ENCODE assay signal across 7 cellular contexts in the genomic region with DNA sequence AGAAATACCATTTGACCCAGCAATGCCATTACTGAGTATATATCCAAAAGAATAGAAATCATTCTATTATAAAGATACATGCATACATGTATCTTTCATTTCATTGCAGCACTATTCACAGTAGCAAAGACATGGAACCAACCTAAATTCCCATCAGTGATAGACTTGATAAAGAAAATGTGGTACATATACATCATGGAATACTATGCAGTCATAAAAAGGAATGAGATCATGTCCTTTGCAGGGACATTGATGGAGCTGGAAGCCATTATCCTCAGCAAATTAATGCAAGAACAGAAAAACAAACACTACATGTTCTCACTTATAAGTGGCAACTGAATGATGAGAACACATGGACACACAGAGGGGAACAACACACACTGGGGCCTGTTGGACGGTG. TPM values are rescaled to one million over a fixed set of nuclear protein-coding genes. Genes with fewer than 3 reads are reported as not detected.
DNase-seq lines count a peak whose midpoint lies in the region; ATAC-seq, FAIRE-seq and TF ChIP-seq lines count a peak whose summit lies in the region.
"Not testable (repeated sequence)": the region's sequence is repeated elsewhere in the genome, so short reads cannot be mapped to it uniquely, and the experiment has no call there.

No MANE protein-coding gene starts in this region.

- not testable (repeated sequence) for TF ChIP-seq EP300 in K562 (IDR thresholded peaks at IDR 0.05; ENCODE audit: low read length); stomach (IDR thresholded peaks at IDR 0.05); tibial nerve (IDR thresholded peaks at IDR 0.05)

- BruUV-seq in PC-9 (replicated peaks; lab: Mats Ljungman, UMichigan); K562 (replicated peaks; lab: Mats Ljungman, UMichigan): not testable (repeated sequence)

- intact Hi-C loops in PC-9 (cut with micrococcal nuclease; ENCODE audit: unreplicated experiment); K562 (cut with micrococcal nuclease); esophagus squamous epithelium (cut with DNase I); stomach (cut with DNase I; ENCODE audit: low total_unique reads); vagina (cut with DNase I): not testable (repeated sequence)

- CTCF ChIA-PET in PC-9 (lab: Charles Lee), result interaction anchor here (1.6 kb wide), 2 partner anchors 24 to 42 kb away, joined by 4 to 10 read pairs; no protein-coding TSS in a partner anchor
- CTCF ChIA-PET in K562 (lab: Yijun Ruan, JAX; ENCODE audit: low intra/inter-chr PET ratio), result not testable (repeated sequence)

- not testable (repeated sequence) for H3K36me3 ChIP-seq in PC-9 (ENCODE audit: low read depth); K562 (ENCODE audit: control insufficient read depth, insufficient read depth, low read length); esophagus squamous epithelium; stomach; tibial nerve; vagina

- not testable (repeated sequence) for FAIRE-seq in K562 (lab: Jason Lieb, UNC)

- H3K4me2 ChIP-seq in PC-9, result peak overlapping the region; percentile 67
- not testable (repeated sequence) for H3K4me2 ChIP-seq in K562 (ENCODE audit: insufficient read depth, low read length)

- H3K4me1 ChIP-seq in PC-9 (replicated peaks; ENCODE audit: insufficient read depth), result peaks cover 10% of the 10 kb centered on the region
- not testable (repeated sequence) for H3K4me1 ChIP-seq in K562 (replicated peaks in 1 of 2; ENCODE audit: control insufficient read depth in 2 of 2, insufficient read depth in 2 of 2, low read length in 2 of 2); vagina
- H3K4me1 ChIP-seq in esophagus squamous epithelium, result peaks cover 6 to 15% (median 13%) of the 10 kb centered on the region in 3 donors
- H3K4me1 ChIP-seq in stomach, result peaks cover 0 to 13% (median 8%) of the 10 kb centered on the region in 4 donors
- H3K4me1 ChIP-seq in tibial nerve, result peaks cover 0 to 13% (median 11%) of the 10 kb centered on the region in 4 donors

- TF ChIP-seq CTCF in 22Rv1 (IDR thresholded peaks at IDR 0.05); PC-9 (conservative IDR thresholded peaks at IDR 0.05); K562 (IDR thresholded peaks at IDR 0.05 in 2 of 3, conservative IDR thresholded peaks at IDR 0.05 in 1 of 3; ENCODE audit: insufficient read depth in 2 of 3, low read depth in 1 of 3, low read length in 3 of 3); esophagus squamous epithelium (IDR thresholded peaks at IDR 0.05); stomach (IDR thresholded peaks at IDR 0.05); tibial nerve (IDR thresholded peaks at IDR 0.05); vagina (IDR thresholded peaks at IDR 0.05): not testable (repeated sequence)

- not testable (repeated sequence) for H3K79me2 ChIP-seq in PC-9 (ENCODE audit: low read depth); K562 (ENCODE audit: control insufficient read depth, insufficient read depth, low read length)

- H3K9me1 ChIP-seq in K562 (ENCODE audit: control insufficient read depth, insufficient read depth, low read length), result not testable (repeated sequence)

- WGBS in K562 (ENCODE audit: insufficient coverage, low coverage, missing lambda C conversion rate), result 10% methylated on average over 1 of the region's 1 CpG
- 100% methylated on average over 1 of the region's 1 CpG for WGBS in esophagus squamous epithelium, 2 donors
- WGBS in stomach, 5 donors, result 91 to 96% (median 96%) methylated on average over 1 of the region's 1 CpG
- WGBS in tibial nerve, 2 donors, result 94 to 96% methylated on average over 1 of the region's 1 CpG

- not testable (repeated sequence) for H3K9me2 ChIP-seq in PC-9 (ENCODE audit: insufficient read depth)

- peak overlapping the region; percentile 77 for H3K27ac ChIP-seq in 22Rv1
- peak overlapping the region; percentile 61 for H3K27ac ChIP-seq in PC-9
- H3K27ac ChIP-seq in K562 (ENCODE audit: extremely low read depth, low read depth, low read length), result not testable (repeated sequence)
- H3K27ac ChIP-seq in esophagus squamous epithelium, result peak overlapping the region; percentile 69 to 87 (median 78)
- peak overlapping the region in 3 of 5 donors; percentile 70 to 82 (median 78) for H3K27ac ChIP-seq in stomach
- peak overlapping the region in 3 of 4 donors; percentile 70 to 88 (median 77) for H3K27ac ChIP-seq in tibial nerve
- peak overlapping the region; percentile 70 for H3K27ac ChIP-seq in vagina

- not testable (repeated sequence) for DNase-seq in PC-9; K562 (ENCODE audit: extremely low read depth in 1 of 4, low spot score in 3 of 4); esophagus squamous epithelium (lab: John Stamatoyannopoulos, UW); stomach; tibial nerve (ENCODE audit: low spot score in 2 of 2); vagina (ENCODE audit: extremely low spot score in 2 of 2)

- not testable (repeated sequence) for H3K4me3 ChIP-seq in PC-9, K562, esophagus squamous epithelium, stomach, tibial nerve, vagina

- TF ChIP-seq RAD21 in K562 (CRISPR knock-in tag; conservative IDR thresholded peaks at IDR 0.05 in 1 of 2, IDR thresholded peaks at IDR 0.05 in 1 of 2), result not testable (repeated sequence)

- H3K27me3 ChIP-seq in PC-9 (ENCODE audit: insufficient read depth, low read depth); K562 (ENCODE audit: control insufficient read depth in 2 of 2, insufficient read depth in 2 of 2, low read length in 2 of 2); esophagus squamous epithelium; stomach; tibial nerve; vagina: not testable (repeated sequence)

- POLR2A ChIA-PET in PC-9 (lab: Charles Lee; ENCODE audit: unreplicated experiment), result interaction anchor here (0.6 kb wide), 1 partner anchor 233 kb away, joined by 3 read pairs; the partner anchor contains the start of gene SMTN
- POLR2A ChIA-PET in K562 (lab: Yijun Ruan, JAX), result not testable (repeated sequence)

- not testable (repeated sequence) for H4K20me1 ChIP-seq in PC-9 (ENCODE audit: insufficient read depth); K562 (replicated peaks; ENCODE audit: control insufficient read depth, insufficient read depth, low read length)

- not testable (repeated sequence) for ATAC-seq in K562

- not testable (repeated sequence) for H3K9ac ChIP-seq in K562 (ENCODE audit: insufficient read depth in 1 of 2, low read depth in 2 of 2, low read length in 2 of 2)

- in situ Hi-C loops in K562 (cut with MboI), result not testable (repeated sequence)

- H2AFZ ChIP-seq in PC-9; K562 (ENCODE audit: low read depth, low read length): not testable (repeated sequence)

- H3K9me3 ChIP-seq in PC-9 (ENCODE audit: insufficient read depth, low read depth), result peaks cover 21% of the 10 kb centered on the region
- not testable (repeated sequence) for H3K9me3 ChIP-seq in K562 (replicated peaks; ENCODE audit: control insufficient read depth, insufficient read depth, low read depth, low read length); esophagus squamous epithelium; stomach; tibial nerve; vagina

- not testable (repeated sequence) for TF ChIP-seq POLR2A in K562 (conservative IDR thresholded peaks at IDR 0.05); esophagus squamous epithelium (IDR thresholded peaks at IDR 0.05); stomach (IDR thresholded peaks at IDR 0.05); tibial nerve (IDR thresholded peaks at IDR 0.05); vagina (IDR thresholded peaks at IDR 0.05)

- H3F3A ChIP-seq in PC-9 (ENCODE audit: insufficient read depth, low read depth), result peaks cover 11% of the 10 kb centered on the region; the same call in 1 of the 2 replicates

RNA-seq across cellular contexts. Expression of gene PIK3IP1, which starts 21.9 kb away (rescaled TPM):
- total RNA-seq in PC-9 (2021) (15.7 and 17.4 TPM in 2 replicates), K562 (2014; rRNA removed) (0.77 and 1.0 TPM in 2 replicates), K562 (2014; rRNA removed; fragmentation: Illumina TruSeq; extraction: Trizol) (0.67 and 0.76 TPM in 2 replicates), K562 (2015; rRNA removed; fragmentation: Illumina TruSeq; extraction: Trizol) (0.68 and 0.87 TPM in 2 replicates), K562 (2021) (1.3 TPM in 2 replicates), esophagus squamous epithelium (10 to 100 TPM in 3 of 4 donors, 1 to 10 TPM in 1; 7.0 to 53.0 (median 19.2) TPM), stomach (10 to 100 TPM in 3 of 5 donors, 1 to 10 TPM in 2; 3.5 to 53.0 (median 20.5) TPM), tibial nerve (100 to 1,000 TPM in 1 of 4 donors, 10 to 100 TPM in 3; 54.8 to 106 (median 80.5) TPM), vagina (32.4 TPM)
- total RNA-seq in K562 (2011; cell fraction: chromatin; rRNA removed; ENCODE audit: low replicate concordance), result 3.1 and 4.7 TPM in 2 replicates
- 5.1 and 6.2 TPM in 2 replicates for total RNA-seq in K562 (2011; cell fraction: nucleolus; rRNA removed)
- total RNA-seq in K562 (2011; cell fraction: nucleoplasm; rRNA removed), result 5.6 and 6.2 TPM in 2 replicates
- polyA plus RNA-seq in K562 (2011; rRNA removed) (0.71 and 2.3 TPM in 2 replicates), K562 (2014; fragmentation: Illumina TruSeq; extraction: Trizol) (0.83 and 1.1 TPM in 2 replicates), K562 (2014; fragmentation: Nextera tagmentation; extraction: Ambion mirVana) (under 1 TPM; 0.11 to 0.18 TPM), K562 (2014; rRNA removed) (0.88 and 1.2 TPM in 2 replicates), stomach (1 to 10 TPM; 6.6 to 8.5 (median 7.6) TPM)
- polyA plus RNA-seq in K562 (2011; cell fraction: cytosol; rRNA removed), result 0.73 and 2.3 TPM in 2 replicates
- 1.7 and 2.8 TPM in 2 replicates for polyA plus RNA-seq in K562 (2011; cell fraction: nucleus; rRNA removed)
- 1.0 and 2.6 TPM in 2 replicates for polyA plus RNA-seq in K562 (2012)
- 1.1 and 2.5 TPM in 2 replicates for polyA minus RNA-seq in K562 (2011; rRNA and poly(A)+ RNA removed)
- 2.5 TPM in 1 of 2 replicates, not detected in the other for polyA minus RNA-seq in K562 (2011; cell fraction: cytosol; rRNA and poly(A)+ RNA removed)
- polyA minus RNA-seq in K562 (2011; cell fraction: nucleus; rRNA and poly(A)+ RNA removed), result 1.2 and 3.6 TPM in 2 replicates

RNA-seq across cellular contexts. Expression of gene PATZ1, which starts 31.9 kb away (rescaled TPM):
- total RNA-seq in PC-9 (2021) (27.9 and 28.2 TPM in 2 replicates), K562 (2014; rRNA removed) (5.3 and 6.8 TPM in 2 replicates), K562 (2014; rRNA removed; fragmentation: Illumina TruSeq; extraction: Trizol) (2.7 and 3.5 TPM in 2 replicates), K562 (2015; rRNA removed; fragmentation: Illumina TruSeq; extraction: Trizol) (4.2 and 4.8 TPM in 2 replicates), K562 (2021) (7.8 and 8.9 TPM in 2 replicates), esophagus squamous epithelium (10 to 100 TPM in 2 of 4 donors, 1 to 10 TPM in 2; 2.2 to 13.0 (median 7.2) TPM), stomach (10 to 100 TPM in 3 of 5 donors, 1 to 10 TPM in 2; 4.9 to 20.9 (median 14.1) TPM), tibial nerve (10 to 100 TPM; 27.1 to 33.5 (median 31.3) TPM), vagina (18.4 TPM)
- total RNA-seq in K562 (2011; cell fraction: chromatin; rRNA removed; ENCODE audit: low replicate concordance), result 3.8 and 10.3 TPM in 2 replicates
- 8.0 and 9.5 TPM in 2 replicates for total RNA-seq in K562 (2011; cell fraction: nucleolus; rRNA removed)
- 5.1 and 5.5 TPM in 2 replicates for total RNA-seq in K562 (2011; cell fraction: nucleoplasm; rRNA removed)
- polyA plus RNA-seq in K562 (2011; rRNA removed) (3.1 and 5.0 TPM in 2 replicates), K562 (2014; fragmentation: Illumina TruSeq; extraction: Trizol) (5.4 and 5.8 TPM in 2 replicates), K562 (2014; fragmentation: Nextera tagmentation; extraction: Ambion mirVana) (under 1 TPM; 0.63 to 0.70 TPM), K562 (2014; rRNA removed) (4.9 and 6.3 TPM in 2 replicates), stomach (10 to 100 TPM in 2 of 3 donors, 1 to 10 TPM in 1; 7.8 to 21.1 (median 13.8) TPM)
- polyA plus RNA-seq in K562 (2011; cell fraction: cytosol; rRNA removed), result 4.7 and 5.2 TPM in 2 replicates
- polyA plus RNA-seq in K562 (2011; cell fraction: nucleus; rRNA removed), result 8.7 and 9.7 TPM in 2 replicates
- polyA plus RNA-seq in K562 (2012), result 7.9 and 8.1 TPM in 2 replicates
- polyA minus RNA-seq in K562 (2011; rRNA and poly(A)+ RNA removed), result 4.1 and 5.3 TPM in 2 replicates
- polyA minus RNA-seq in K562 (2011; cell fraction: cytosol; rRNA and poly(A)+ RNA removed), result 5.9 and 7.4 TPM in 2 replicates
- 6.7 and 9.0 TPM in 2 replicates for polyA minus RNA-seq in K562 (2011; cell fraction: nucleus; rRNA and poly(A)+ RNA removed)
